ENCODE assay signal across 8 cellular contexts in genomic region chr15:40160689-40161688, GRCh38. TPM values are rescaled to one million over a fixed set of nuclear protein-coding genes. Genes with fewer than 3 reads are reported as not detected.
A peak's percentile ranks its signal among the peaks of the same experiment; 100 is the strongest.
DNase-seq lines count a peak whose midpoint lies in the region; ATAC-seq and TF ChIP-seq lines count a peak whose summit lies in the region.

BUB1B (plus strand) TSS chr15:40161069; CDS start chr15:40161221, 152 bp downstream.

- H3K9me3 ChIP-seq in IMR-90 (ENCODE audit: control insufficient read depth, insufficient read depth, low read length), result no peaks in the 10 kb centered on the region
- H3K9me3 ChIP-seq in OCI-LY7 (ENCODE audit: low read length), result no peaks in the 10 kb centered on the region
- no peaks in the 10 kb centered on the region for H3K9me3 ChIP-seq in mucosa of rectum (ENCODE audit: control insufficient read depth in 2 of 2, low read length in 2 of 2)

- POLR2A ChIA-PET in IMR-90 (lab: Charles Lee; ENCODE audit: unreplicated experiment), result interaction anchor here (0.6 kb wide), 1 partner anchor 53 kb away, joined by 3 read pairs; no protein-coding TSS in a partner anchor
- POLR2A ChIA-PET in OCI-LY7 (lab: Charles Lee), result interaction anchor here (0.7 to 3.7 kb wide), 13 partner anchors 14 to 123 kb away, joined by 3 to 31 read pairs (median 4); no protein-coding TSS in a partner anchor

- H3K4ac ChIP-seq in IMR-90 (ENCODE audit: low read depth, low read length), result peak within 1 kb of the TSS; percentile 86

- peak; percentile 81 for DNase-seq in DMS153 (lab: John Stamatoyannopoulos, UW)
- peak; percentile 87 for DNase-seq in IMR-90
- DNase-seq in OCI-LY7 (ENCODE audit: low spot score), result peak; percentile 97
- DNase-seq in activated CD8-positive, alpha-beta memory T cell treated with anti-CD3 and anti-CD28 coated beads, Interleukin-2, amount 50 U/mL, for 48 hours, result peak; percentile 94
- DNase-seq in erythroblast (lab: John Stamatoyannopoulos, UW), result peak; percentile 96 to 97
- peak; percentile 86 for DNase-seq in stimulated activated CD8-positive, alpha-beta memory T cell treated with anti-CD3 and anti-CD28 coated beads, Interleukin-4, amount 100 ng/mL, for 24 hours (ENCODE audit: low read depth)

- intact Hi-C loops in IMR-90 (cut with micrococcal nuclease) (loop anchor here (5.0 kb wide), 1 partner anchor 114 kb away; no protein-coding TSS in a partner anchor), OCI-LY7 (cut with micrococcal nuclease; ENCODE audit: unreplicated experiment) (loop anchor here (2.0 to 10.0 kb wide), 2 partner anchors 52 to 376 kb away; partner anchors contain the start of genes BMF and FSIP1)

- TF ChIP-seq CTCF in IMR-90 (conservative IDR thresholded peaks at IDR 0.05; ENCODE audit: low read depth, low read length) (no peak), OCI-LY7 (conservative IDR thresholded peaks at IDR 0.05; ENCODE audit: low read length) (no peak)

- H3K18ac ChIP-seq in IMR-90 (ENCODE audit: low read depth, low read length), result no peak within 1 kb of the TSS

- CTCF ChIA-PET in IMR-90 (lab: Yijun Ruan, JAX) (interaction anchor here (0.7 to 0.8 kb wide), 2 partner anchors 56 to 115 kb away, joined by 3 read pairs; no protein-coding TSS in a partner anchor), OCI-LY7 (lab: Charles Lee; ENCODE audit: unreplicated experiment) (interaction anchor here (0.8 to 1.8 kb wide), 4 partner anchors 54 to 361 kb away, joined by 3 to 9 read pairs (median 3); no protein-coding TSS in a partner anchor)

- H2AFZ ChIP-seq in IMR-90 (replicated peaks; ENCODE audit: low read length, poor library complexity) (peak within 1 kb of the TSS; percentile 95), OCI-LY7 (ENCODE audit: low read length) (peak within 1 kb of the TSS; percentile 95)

- peaks cover 52% of the 10 kb centered on the region for H3K79me2 ChIP-seq in OCI-LY7 (ENCODE audit: insufficient read depth, low read depth, low read length)

- H3K4me2 ChIP-seq in IMR-90 (ENCODE audit: low read depth, low read length) (peak within 1 kb of the TSS; percentile 91), OCI-LY7 (ENCODE audit: low read length) (peak within 1 kb of the TSS; percentile 85)

- peak within 1 kb of the TSS; percentile 73; the same call in 1 of the 2 replicates for H2BK20ac ChIP-seq in IMR-90 (ENCODE audit: low read depth, low read length)

- H4K20me1 ChIP-seq in IMR-90 (ENCODE audit: insufficient read depth, low read length), result 0 out of 2 replicates have a peak, but pooled peaks cover 4% of the 10 kb centered on the region
- peaks cover 26% of the 10 kb centered on the region for H4K20me1 ChIP-seq in OCI-LY7 (ENCODE audit: insufficient read depth, low read length)

- H3K27me3 ChIP-seq in IMR-90 (ENCODE audit: control insufficient read depth, insufficient read depth, low read length) (no peaks in the 10 kb centered on the region), mucosa of rectum (ENCODE audit: control insufficient read depth in 2 of 2, insufficient read depth in 2 of 2, low read length in 2 of 2) (no peaks in the 10 kb centered on the region)

- dilution Hi-C loops in IMR-90 (cut with HindIII; ENCODE audit: low sequenced_read_pairs, unreplicated experiment), result no loop called here

- H3K9me2 ChIP-seq in OCI-LY7 (ENCODE audit: insufficient read depth, low read length), result no peaks in the 10 kb centered on the region

- WGBS in IMR-90 (ENCODE audit: extremely low coverage in 2 of 2, insufficient read length in 1 of 2), 2 experiments, result 1% methylated on average over 23 of the region's 54 CpGs; no CpG with 5 or more reads in 1 of the 2 experiments

- H3K4me3 ChIP-seq in IMR-90 (ENCODE audit: insufficient read depth, low read depth, low read length) (peak within 1 kb of the TSS; percentile 73), OCI-LY7 (ENCODE audit: low read depth, low read length, poor library complexity, severe bottlenecking) (peak within 1 kb of the TSS; percentile 91), mucosa of rectum (ENCODE audit: low read length in 2 of 2) (peak within 1 kb of the TSS; percentile 90 to 93)

- H4K5ac ChIP-seq in IMR-90 (ENCODE audit: low read depth, low read length), result peak within 1 kb of the TSS; percentile 24

- peak within 1 kb of the TSS; percentile 65 for H3K56ac ChIP-seq in IMR-90 (ENCODE audit: extremely low read depth, insufficient read depth, low read length)

- 0 out of 2 replicates have a peak within 1 kb of the TSS, but pooled peaks have one; percentile 46 for H2BK120ac ChIP-seq in IMR-90 (ENCODE audit: low read depth, low read length)

- peaks cover 1% of the 10 kb centered on the region; the same call in 1 of the 2 replicates for H3K36me3 ChIP-seq in IMR-90 (ENCODE audit: control insufficient read depth, insufficient read depth, low read length)
- peaks cover 49% of the 10 kb centered on the region for H3K36me3 ChIP-seq in OCI-LY7 (ENCODE audit: insufficient read depth, low read length)
- no peaks in the 10 kb centered on the region for H3K36me3 ChIP-seq in mucosa of rectum (ENCODE audit: control insufficient read depth in 2 of 2, insufficient read depth in 2 of 2, low read length in 2 of 2)

- H3K9ac ChIP-seq in IMR-90 (ENCODE audit: low read depth, low read length), result peak within 1 kb of the TSS; percentile 55; the same call in 1 of the 2 replicates
- H3K9ac ChIP-seq in mucosa of rectum (ENCODE audit: low read depth in 1 of 2, low read length in 2 of 2), result peak within 1 kb of the TSS; percentile 38 to 46

- peak within 1 kb of the TSS; percentile 59 for H2AK5ac ChIP-seq in IMR-90 (ENCODE audit: low read depth, low read length)

- in situ Hi-C loops in IMR-90 (cut with MboI; ENCODE audit: low sequenced_read_pairs), result no loop called here

- BruUV-seq in IMR-90 (replicated peaks; lab: Mats Ljungman, UMichigan) (no TSS peak), OCI-LY7 (replicated peaks; lab: Mats Ljungman, UMichigan) (TSS peak; percentile 44)

- H2AK9ac ChIP-seq in IMR-90 (replicated peaks; ENCODE audit: low read depth, low read length, poor library complexity), result peak within 1 kb of the TSS; percentile 83

- H3K23ac ChIP-seq in IMR-90 (ENCODE audit: low read depth, low read length), result peak within 1 kb of the TSS; percentile 75

- no peak for TF ChIP-seq RAD21 in IMR-90 (IDR thresholded peaks at IDR 0.05; ENCODE audit: low read length)

- peaks cover 7% of the 10 kb centered on the region; the same call in 1 of the 2 replicates for H3K9me1 ChIP-seq in IMR-90 (ENCODE audit: insufficient read depth, low read length)

- peak within 1 kb of the TSS; percentile 43; the same call in 1 of the 2 replicates for H3K14ac ChIP-seq in IMR-90 (replicated peaks; ENCODE audit: low read depth, low read length)

- peak within 1 kb of the TSS; percentile 40 for H2BK5ac ChIP-seq in IMR-90 (ENCODE audit: low read depth, low read length, poor library complexity, severe bottlenecking)

- H4K8ac ChIP-seq in IMR-90 (ENCODE audit: low read depth in 2 of 2, low read length in 2 of 2), result peak within 1 kb of the TSS; percentile 30 to 93

- H3K4me1 ChIP-seq in IMR-90 (ENCODE audit: control insufficient read depth, insufficient read depth, low read length) (no peaks in the 10 kb centered on the region), OCI-LY7 (ENCODE audit: insufficient read depth, low read length, poor library complexity, severe bottlenecking) (peaks cover 28% of the 10 kb centered on the region), mucosa of rectum (ENCODE audit: control insufficient read depth in 2 of 2, insufficient read depth in 2 of 2, low read length in 2 of 2) (peaks cover 5 to 11% of the 10 kb centered on the region in 2 donors)

- H3K27ac ChIP-seq in IMR-90 (ENCODE audit: insufficient read depth, low read length) (peak within 1 kb of the TSS; percentile 52; the same call in 1 of the 2 replicates), OCI-LY7 (ENCODE audit: low read depth, low read length, poor library complexity, severe bottlenecking) (peak within 1 kb of the TSS; percentile 68), mucosa of rectum (ENCODE audit: low read depth in 2 of 2, low read length in 2 of 2) (no peak within 1 kb of the TSS)

- H4K91ac ChIP-seq in IMR-90 (ENCODE audit: insufficient read depth, low read depth, low read length), result peak within 1 kb of the TSS; percentile 87

- no peak within 1 kb of the TSS for H2BK15ac ChIP-seq in IMR-90 (ENCODE audit: low read depth, low read length)

- TF ChIP-seq POLR2A in IMR-90 (IDR thresholded peaks at IDR 0.05; ENCODE audit: low read depth, low read length) (no peak), erythroblast (IDR thresholded peaks at IDR 0.05; ENCODE audit: low read length) (peak; percentile 87)

- peaks cover 4 to 43% of the 10 kb centered on the region in 2 experiments; a peak in 3 of 4 replicates for H3K79me1 ChIP-seq in IMR-90 (ENCODE audit: low read depth in 1 of 2, low read length in 2 of 2)

- ATAC-seq in GM21529 (IDR thresholded peaks at IDR 0.05; ENCODE audit: unreplicated experiment) (peak; percentile 81), IMR-90 (ENCODE audit: low read depth) (peak; percentile 99)

TF ChIP-seq in IMR-90, 13 proteins besides CTCF, POLR2A, EP300 and RAD21 (continues in another document):
- TF ChIP-seq USF2 (IDR thresholded peaks at IDR 0.05; ENCODE audit: low read depth, low read length) (no peak; the same call in 1 of the 2 replicates), BHLHE40 (IDR thresholded peaks at IDR 0.05; ENCODE audit: low read depth, low read length) (peak; percentile 59), MXI1 (IDR thresholded peaks at IDR 0.05; ENCODE audit: borderline replicate concordance, low read depth, low read length) (peak; percentile 99), CEBPB (IDR thresholded peaks at IDR 0.05; ENCODE audit: low read depth, low read length) (no peak)
- TF ChIP-seq, protein P1, sequence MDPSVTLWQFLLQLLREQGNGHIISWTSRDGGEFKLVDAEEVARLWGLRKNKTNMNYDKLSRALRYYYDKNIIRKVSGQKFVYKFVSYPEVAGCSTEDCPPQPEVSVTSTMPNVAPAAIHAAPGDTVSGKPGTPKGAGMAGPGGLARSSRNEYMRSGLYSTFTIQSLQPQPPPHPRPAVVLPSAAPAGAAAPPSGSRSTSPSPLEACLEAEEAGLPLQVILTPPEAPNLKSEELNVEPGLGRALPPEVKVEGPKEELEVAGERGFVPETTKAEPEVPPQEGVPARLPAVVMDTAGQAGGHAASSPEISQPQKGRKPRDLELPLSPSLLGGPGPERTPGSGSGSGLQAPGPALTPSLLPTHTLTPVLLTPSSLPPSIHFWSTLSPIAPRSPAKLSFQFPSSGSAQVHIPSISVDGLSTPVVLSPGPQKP (IDR thresholded peaks at IDR 0.05; ENCODE audit: borderline replicate concordance, low read depth, low read length), result no peak

RNA-seq across cellular contexts. Expression of gene BUB1B, which starts in this region (rescaled TPM):
- total RNA-seq in IMR-90 (2012; rRNA removed), result 24.7 and 31.9 TPM in 2 replicates
- 13.6 and 15.6 TPM in 2 replicates for polyA plus RNA-seq in IMR-90 (2012; rRNA removed)
- polyA plus RNA-seq in IMR-90 (2012; cell fraction: cytosol; rRNA removed), result 2.7 and 7.3 TPM in 2 replicates
- 6.6 and 28.4 TPM in 2 replicates for polyA plus RNA-seq in IMR-90 (2012; cell fraction: nucleus; rRNA removed; ENCODE audit: low replicate concordance)
- total RNA-seq in OCI-LY7 (2014; rRNA removed; shearing (Covaris generic)), result 192 and 215 TPM in 2 replicates
- 162 and 166 TPM in 2 replicates for total RNA-seq in OCI-LY7 (2022)

Comparison
In these comparisons a context has a peak if more than half of its experiments do, and no peak if none do; other contexts are left out.
1. H3K27ac ChIP-seq: peak in IMR-90 (single experiment) and OCI-LY7 (single experiment); none in mucosa of rectum (0 of 2).
2. Peak in every context shown above with its lines, with median percentiles within 50 percentile points of each other: DNase-seq and H3K4me3 ChIP-seq.